Comparison of ENCODE assay signal across 1 cellular context in the genomic region with DNA sequence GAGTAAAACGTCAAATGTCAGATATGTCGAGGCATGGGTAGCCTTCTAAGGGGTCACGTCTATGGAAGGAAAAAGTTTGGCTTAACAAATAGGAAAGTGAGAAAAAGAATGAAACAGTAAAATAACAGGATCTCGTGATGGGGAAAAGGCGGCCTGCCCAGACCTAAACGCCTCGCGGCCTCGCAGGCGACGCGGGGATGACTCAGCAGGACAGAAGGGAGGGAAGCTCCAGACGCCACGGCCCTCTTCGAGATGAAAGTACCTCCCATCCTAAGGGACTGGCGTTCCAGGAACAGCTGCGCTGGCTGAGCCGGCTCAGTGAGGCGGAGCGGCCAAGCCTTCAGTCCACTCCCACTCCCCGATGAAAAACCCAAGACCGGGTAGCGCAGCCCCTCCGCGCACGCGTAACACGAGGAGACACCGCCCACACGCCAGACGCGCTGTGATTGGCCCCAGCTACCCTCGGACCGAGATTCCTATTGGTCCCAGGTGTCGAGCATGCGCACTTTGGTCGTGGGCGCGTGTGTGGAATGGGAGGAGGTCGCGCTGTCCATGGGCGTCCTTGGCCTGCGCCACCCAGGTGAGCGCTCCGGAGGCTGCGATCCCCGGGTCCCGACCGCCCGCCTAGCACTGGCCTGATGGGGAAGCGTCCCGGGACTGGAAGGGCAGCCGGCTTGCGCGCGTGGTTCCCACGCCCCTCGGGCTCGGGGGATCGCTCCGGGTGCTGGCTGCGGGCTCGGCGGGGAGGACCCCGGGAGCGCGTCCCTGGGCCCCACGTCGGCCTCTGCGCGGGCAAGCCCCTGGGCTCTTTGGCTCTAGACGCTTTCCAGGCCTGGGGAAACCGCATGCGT.
TF ChIP-seq lines count a peak whose summit lies in the region.

No MANE protein-coding gene starts in this region.

TF ChIP-seq in HepG2, 621 proteins besides CTCF, POLR2A, EP300 and RAD21 (continued from another document):
- TF ChIP-seq, protein P1, sequence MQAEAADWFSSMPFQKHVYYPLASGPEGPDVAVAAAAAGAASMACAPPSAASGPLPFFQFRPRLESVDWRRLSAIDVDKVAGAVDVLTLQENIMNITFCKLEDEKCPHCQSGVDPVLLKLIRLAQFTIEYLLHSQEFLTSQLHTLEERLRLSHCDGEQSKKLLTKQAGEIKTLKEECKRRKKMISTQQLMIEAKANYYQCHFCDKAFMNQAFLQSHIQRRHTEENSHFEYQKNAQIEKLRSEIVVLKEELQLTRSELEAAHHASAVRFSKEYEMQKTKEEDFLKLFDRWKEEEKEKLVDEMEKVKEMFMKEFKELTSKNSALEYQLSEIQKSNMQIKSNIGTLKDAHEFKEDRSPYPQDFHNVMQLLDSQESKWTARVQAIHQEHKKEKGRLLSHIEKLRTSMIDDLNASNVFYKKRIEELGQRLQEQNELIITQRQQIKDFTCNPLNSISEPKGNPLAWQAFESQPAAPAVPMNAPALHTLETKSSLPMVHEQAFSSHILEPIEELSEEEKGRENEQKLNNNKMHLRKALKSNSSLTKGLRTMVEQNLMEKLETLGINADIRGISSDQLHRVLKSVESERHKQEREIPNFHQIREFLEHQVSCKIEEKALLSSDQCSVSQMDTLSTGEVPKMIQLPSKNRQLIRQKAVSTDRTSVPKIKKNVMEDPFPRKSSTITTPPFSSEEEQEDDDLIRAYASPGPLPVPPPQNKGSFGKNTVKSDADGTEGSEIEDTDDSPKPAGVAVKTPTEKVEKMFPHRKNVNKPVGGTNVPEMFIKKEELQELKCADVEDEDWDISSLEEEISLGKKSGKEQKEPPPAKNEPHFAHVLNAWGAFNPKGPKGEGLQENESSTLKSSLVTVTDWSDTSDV (CRISPR knock-in tag; IDR thresholded peaks at IDR 0.05): no peak
- TF ChIP-seq ZNF570 (CRISPR knock-in tag; IDR thresholded peaks at IDR 0.05; ENCODE audit: borderline replicate concordance): no peak
- 0 out of 2 replicates have a peak, but pooled peaks have one; percentile 62 for TF ChIP-seq ZNF383 (CRISPR knock-in tag; IDR thresholded peaks at IDR 0.05; ENCODE audit: borderline replicate concordance)
- TF ChIP-seq, protein P2, sequence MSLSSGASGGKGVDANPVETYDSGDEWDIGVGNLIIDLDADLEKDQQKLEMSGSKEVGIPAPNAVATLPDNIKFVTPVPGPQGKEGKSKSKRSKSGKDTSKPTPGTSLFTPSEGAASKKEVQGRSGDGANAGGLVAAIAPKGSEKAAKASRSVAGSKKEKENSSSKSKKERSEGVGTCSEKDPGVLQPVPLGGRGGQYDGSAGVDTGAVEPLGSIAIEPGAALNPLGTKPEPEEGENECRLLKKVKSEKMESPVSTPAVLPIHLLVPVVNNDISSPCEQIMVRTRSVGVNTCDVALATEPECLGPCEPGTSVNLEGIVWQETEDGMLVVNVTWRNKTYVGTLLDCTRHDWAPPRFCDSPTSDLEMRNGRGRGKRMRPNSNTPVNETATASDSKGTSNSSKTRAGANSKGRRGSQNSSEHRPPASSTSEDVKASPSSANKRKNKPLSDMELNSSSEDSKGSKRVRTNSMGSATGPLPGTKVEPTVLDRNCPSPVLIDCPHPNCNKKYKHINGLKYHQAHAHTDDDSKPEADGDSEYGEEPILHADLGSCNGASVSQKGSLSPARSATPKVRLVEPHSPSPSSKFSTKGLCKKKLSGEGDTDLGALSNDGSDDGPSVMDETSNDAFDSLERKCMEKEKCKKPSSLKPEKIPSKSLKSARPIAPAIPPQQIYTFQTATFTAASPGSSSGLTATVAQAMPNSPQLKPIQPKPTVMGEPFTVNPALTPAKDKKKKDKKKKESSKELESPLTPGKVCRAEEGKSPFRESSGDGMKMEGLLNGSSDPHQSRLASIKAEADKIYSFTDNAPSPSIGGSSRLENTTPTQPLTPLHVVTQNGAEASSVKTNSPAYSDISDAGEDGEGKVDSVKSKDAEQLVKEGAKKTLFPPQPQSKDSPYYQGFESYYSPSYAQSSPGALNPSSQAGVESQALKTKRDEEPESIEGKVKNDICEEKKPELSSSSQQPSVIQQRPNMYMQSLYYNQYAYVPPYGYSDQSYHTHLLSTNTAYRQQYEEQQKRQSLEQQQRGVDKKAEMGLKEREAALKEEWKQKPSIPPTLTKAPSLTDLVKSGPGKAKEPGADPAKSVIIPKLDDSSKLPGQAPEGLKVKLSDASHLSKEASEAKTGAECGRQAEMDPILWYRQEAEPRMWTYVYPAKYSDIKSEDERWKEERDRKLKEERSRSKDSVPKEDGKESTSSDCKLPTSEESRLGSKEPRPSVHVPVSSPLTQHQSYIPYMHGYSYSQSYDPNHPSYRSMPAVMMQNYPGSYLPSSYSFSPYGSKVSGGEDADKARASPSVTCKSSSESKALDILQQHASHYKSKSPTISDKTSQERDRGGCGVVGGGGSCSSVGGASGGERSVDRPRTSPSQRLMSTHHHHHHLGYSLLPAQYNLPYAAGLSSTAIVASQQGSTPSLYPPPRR (CRISPR knock-in tag; IDR thresholded peaks at IDR 0.05; ENCODE audit: borderline replicate concordance): no peak
- no peak for TF ChIP-seq ARNT (IDR thresholded peaks at IDR 0.05)
- no peak for TF ChIP-seq ZSCAN20 (CRISPR knock-in tag; IDR thresholded peaks at IDR 0.05; ENCODE audit: borderline replicate concordance)
- TF ChIP-seq ZFP37 (CRISPR knock-in tag; IDR thresholded peaks at IDR 0.05; ENCODE audit: borderline replicate concordance): no peak
- no peak for TF ChIP-seq TBX3 (IDR thresholded peaks at IDR 0.05; ENCODE audit: borderline replicate concordance)
- TF ChIP-seq, protein P3, sequence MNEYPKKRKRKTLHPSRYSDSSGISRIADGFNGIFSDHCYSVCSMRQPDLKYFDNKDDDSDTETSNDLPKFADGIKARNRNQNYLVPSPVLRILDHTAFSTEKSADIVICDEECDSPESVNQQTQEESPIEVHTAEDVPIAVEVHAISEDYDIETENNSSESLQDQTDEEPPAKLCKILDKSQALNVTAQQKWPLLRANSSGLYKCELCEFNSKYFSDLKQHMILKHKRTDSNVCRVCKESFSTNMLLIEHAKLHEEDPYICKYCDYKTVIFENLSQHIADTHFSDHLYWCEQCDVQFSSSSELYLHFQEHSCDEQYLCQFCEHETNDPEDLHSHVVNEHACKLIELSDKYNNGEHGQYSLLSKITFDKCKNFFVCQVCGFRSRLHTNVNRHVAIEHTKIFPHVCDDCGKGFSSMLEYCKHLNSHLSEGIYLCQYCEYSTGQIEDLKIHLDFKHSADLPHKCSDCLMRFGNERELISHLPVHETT (CRISPR knock-in tag; conservative IDR thresholded peaks at IDR 0.05): no peak
- TF ChIP-seq FOXP4 (CRISPR knock-in tag; IDR thresholded peaks at IDR 0.05): no peak
- TF ChIP-seq SMAD1 (CRISPR knock-in tag; IDR thresholded peaks at IDR 0.05; ENCODE audit: borderline replicate concordance, low read depth): no peak
- no peak; the same call in 1 of the 2 replicates for TF ChIP-seq ARNT2 (CRISPR knock-in tag; IDR thresholded peaks at IDR 0.05; ENCODE audit: low read depth)
- TF ChIP-seq AGO1 (IDR thresholded peaks at IDR 0.05; ENCODE audit: low read depth, low read length, poor library complexity, severe bottlenecking): peak; percentile 37
- peak; percentile 54; the same call in 1 of the 2 replicates for TF ChIP-seq ZNF30 (CRISPR knock-in tag; IDR thresholded peaks at IDR 0.05)
- TF ChIP-seq ATM (IDR thresholded peaks at IDR 0.05; ENCODE audit: borderline replicate concordance): no peak
- peak; percentile 58; the same call in 1 of the 2 replicates for TF ChIP-seq MAFG (CRISPR knock-in tag; IDR thresholded peaks at IDR 0.05)
- no peak for TF ChIP-seq HNF4G (IDR thresholded peaks at IDR 0.05; ENCODE audit: borderline replicate concordance, low read depth, low read length)
- no peak for TF ChIP-seq HNF4G (CRISPR knock-in tag; IDR thresholded peaks at IDR 0.05; ENCODE audit: borderline replicate concordance, low read depth)
- peak; percentile 73; the same call in 1 of the 2 replicates for TF ChIP-seq ZNF546 (CRISPR knock-in tag; conservative IDR thresholded peaks at IDR 0.05)
- TF ChIP-seq, protein P4, sequence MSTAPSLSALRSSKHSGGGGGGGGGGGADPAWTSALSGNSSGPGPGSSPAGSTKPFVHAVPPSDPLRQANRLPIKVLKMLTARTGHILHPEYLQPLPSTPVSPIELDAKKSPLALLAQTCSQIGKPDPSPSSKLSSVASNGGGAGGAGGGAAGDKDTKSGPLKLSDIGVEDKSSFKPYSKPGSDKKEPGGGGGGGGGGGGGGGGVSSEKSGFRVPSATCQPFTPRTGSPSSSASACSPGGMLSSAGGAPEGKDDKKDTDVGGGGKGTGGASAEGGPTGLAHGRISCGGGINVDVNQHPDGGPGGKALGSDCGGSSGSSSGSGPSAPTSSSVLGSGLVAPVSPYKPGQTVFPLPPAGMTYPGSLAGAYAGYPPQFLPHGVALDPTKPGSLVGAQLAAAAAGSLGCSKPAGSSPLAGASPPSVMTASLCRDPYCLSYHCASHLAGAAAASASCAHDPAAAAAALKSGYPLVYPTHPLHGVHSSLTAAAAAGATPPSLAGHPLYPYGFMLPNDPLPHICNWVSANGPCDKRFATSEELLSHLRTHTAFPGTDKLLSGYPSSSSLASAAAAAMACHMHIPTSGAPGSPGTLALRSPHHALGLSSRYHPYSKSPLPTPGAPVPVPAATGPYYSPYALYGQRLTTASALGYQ (CRISPR knock-in tag; IDR thresholded peaks at IDR 0.05): no peak
- peak; percentile 66; the same call in 1 of the 2 replicates for TF ChIP-seq TFAP4 (IDR thresholded peaks at IDR 0.05; ENCODE audit: borderline replicate concordance, low read depth)
- TF ChIP-seq NFKBIZ (CRISPR knock-in tag; IDR thresholded peaks at IDR 0.05): no peak
- 0 out of 2 replicates have a peak, but pooled peaks have one; percentile 27 for TF ChIP-seq ZIK1 (CRISPR knock-in tag; IDR thresholded peaks at IDR 0.05; ENCODE audit: borderline replicate concordance, low read depth)
TF ChIP-seq in HepG2: peak in this region for 143.
